In genomic region chr1:157137051-157137772, GRCh38 we compare ENCODE assay signal across 8 cellular contexts. TPM values are rescaled to one million over a fixed set of nuclear protein-coding genes. Genes with fewer than 3 reads are reported as not detected.
DNase-seq lines count a peak whose midpoint lies in the region; TF ChIP-seq lines count a peak whose summit lies in the region.

No MANE protein-coding gene starts in this region.

- peaks cover 47 to 61% (median 57%) of the 10 kb centered on the region in 10 experiments for H3K4me1 ChIP-seq in BLaER1 treated with 17β-estradiol and CSF1 and Interleukin-3, amounts not matched to agents 10 nM and 100 nM
- H3K4me1 ChIP-seq in hepatocyte (ENCODE audit: insufficient read depth) (peaks cover 29% of the 10 kb centered on the region), skeletal muscle satellite cell (ENCODE audit: control insufficient read depth, insufficient read depth, low read length) (peaks cover 24% of the 10 kb centered on the region)

- H3K36me3 Mint-ChIP-seq in activated T-helper 2 cell treated with anti-CD3 and anti-CD28 coated beads, Interferon-gamma antibody, Interleukin-2, Interleukin-4, amounts not matched to agents 10 μg/mL and 5 μg/mL and 100 μg/mL, durations not matched to agents 14 hours and 24 hours and 36 hours (ENCODE audit: low read depth) = peaks cover 56% of the 10 kb centered on the region

- peaks cover 39 to 43% (median 41%) of the 10 kb centered on the region in 11 experiments for H3K36me3 ChIP-seq in BLaER1 treated with 17β-estradiol and CSF1 and Interleukin-3, amounts not matched to agents 10 nM and 100 nM
- H3K36me3 ChIP-seq in hepatocyte (replicated peaks; ENCODE audit: insufficient read depth, low read depth) (no peaks in the 10 kb centered on the region), skeletal muscle satellite cell (ENCODE audit: insufficient read depth, low read length) (peaks cover 38% of the 10 kb centered on the region)

- peak overlapping the region; percentile 98 for H3K4me3 Mint-ChIP-seq in activated T-helper 2 cell treated with anti-CD3 and anti-CD28 coated beads, Interferon-gamma antibody, Interleukin-2, Interleukin-4, amounts not matched to agents 10 μg/mL and 5 μg/mL and 100 μg/mL, durations not matched to agents 14 hours and 24 hours and 36 hours (ENCODE audit: low read depth)

- in situ Hi-C loops in KBM-7 (cut with MboI; ENCODE audit: low pct_unique_long_range_greater_than_20kb, low sequenced_read_pairs) (no loop called here), GM13977 (cut with MboI; ENCODE audit: low pct_unique_long_range_greater_than_20kb, low sequenced_read_pairs, unreplicated experiment) (no loop called here)

- TF ChIP-seq CTCF in hepatocyte (IDR thresholded peaks at IDR 0.05; ENCODE audit: poor library complexity) = no peak
- no peak for TF ChIP-seq CTCF in GM13977 (IDR thresholded peaks at IDR 0.05; ENCODE audit: extremely low read depth, insufficient read depth, missing control alignments)

- peak overlapping the region; percentile 84 for H3K27ac Mint-ChIP-seq in activated T-helper 2 cell treated with anti-CD3 and anti-CD28 coated beads, Interferon-gamma antibody, Interleukin-2, Interleukin-4, amounts not matched to agents 10 μg/mL and 5 μg/mL and 100 μg/mL, durations not matched to agents 14 hours and 24 hours and 36 hours

- 2% methylated on average over 16 of the region's 16 CpGs for WGBS in hepatocyte (ENCODE audit: low lambda C conversion rate, missing lambda C conversion rate)

- peaks cover 41% of the 10 kb centered on the region for H3K79me2 ChIP-seq in hepatocyte

- peak overlapping the region; percentile 92 to 97 (median 95) for H3K27ac ChIP-seq in BLaER1 treated with 17β-estradiol and CSF1 and Interleukin-3, amounts not matched to agents 10 nM and 100 nM
- H3K27ac ChIP-seq in hepatocyte = peak overlapping the region; percentile 99

- no peaks in the 10 kb centered on the region for H3K9me2 ChIP-seq in hepatocyte (replicated peaks; ENCODE audit: insufficient read depth)

- peak overlapping the region; percentile 89 to 96 (median 92) for H3K9ac ChIP-seq in BLaER1 treated with 17β-estradiol and CSF1 and Interleukin-3, amounts not matched to agents 10 nM and 100 nM
- H3K9ac ChIP-seq in skeletal muscle satellite cell (ENCODE audit: low read depth, low read length) = peak overlapping the region; percentile 97

- H3K27me3 Mint-ChIP-seq in activated T-helper 2 cell treated with anti-CD3 and anti-CD28 coated beads, Interferon-gamma antibody, Interleukin-2, Interleukin-4, amounts not matched to agents 10 μg/mL and 5 μg/mL and 100 μg/mL, durations not matched to agents 14 hours and 24 hours and 36 hours (ENCODE audit: low read depth) = no peaks in the 10 kb centered on the region

- DNase-seq in KBM-7 (peak; percentile 75), hepatocyte (ENCODE audit: low spot score) (peak; percentile 43), KG1 (lab: John Stamatoyannopoulos, UW) (no peak), GM13977 (ENCODE audit: low spot score) (no peak), NCI-H345 treated with DMSO at 0.1 percent for 48 hours (lab: John Stamatoyannopoulos, UW; ENCODE audit: unreplicated experiment) (no peak)
- DNase-seq in activated T-helper 2 cell treated with anti-CD3 and anti-CD28 coated beads, Interferon-gamma antibody, Interleukin-2, Interleukin-4, amounts not matched to agents 10 μg/mL and 5 μg/mL and 100 μg/mL, durations not matched to agents 14 hours and 24 hours and 36 hours (ENCODE audit: low spot score) = no peak

- peak overlapping the region; percentile 58 for H2AFZ ChIP-seq in hepatocyte

- H4K20me1 ChIP-seq in BLaER1 treated with 17β-estradiol and CSF1 and Interleukin-3, amounts not matched to agents 10 nM and 100 nM = peaks cover 31 to 58% (median 55%) of the 10 kb centered on the region in 11 experiments
- H4K20me1 ChIP-seq in hepatocyte (ENCODE audit: insufficient read depth, poor library complexity, severe bottlenecking) = peaks cover 21% of the 10 kb centered on the region

- H3K27me3 ChIP-seq in BLaER1 treated with 17β-estradiol and CSF1 and Interleukin-3, amounts not matched to agents 10 nM and 100 nM = no peaks in the 10 kb centered on the region
- H3K27me3 ChIP-seq in hepatocyte (no peaks in the 10 kb centered on the region), skeletal muscle satellite cell (ENCODE audit: control insufficient read depth, insufficient read depth, low read length) (no peaks in the 10 kb centered on the region)

- peaks cover 75% of the 10 kb centered on the region for H3K4me1 Mint-ChIP-seq in activated T-helper 2 cell treated with anti-CD3 and anti-CD28 coated beads, Interferon-gamma antibody, Interleukin-2, Interleukin-4, amounts not matched to agents 10 μg/mL and 5 μg/mL and 100 μg/mL, durations not matched to agents 14 hours and 24 hours and 36 hours (ENCODE audit: low read depth)

- H3K4me3 ChIP-seq in BLaER1 treated with 17β-estradiol and CSF1 and Interleukin-3, amounts not matched to agents 10 nM and 100 nM = peak overlapping the region; percentile 80 to 98 (median 94)
- H3K4me3 ChIP-seq in hepatocyte = peak overlapping the region; percentile 90
- H3K4me3 ChIP-seq in skeletal muscle satellite cell (ENCODE audit: low read length) = peak overlapping the region; percentile 97

- H3K9me3 ChIP-seq in BLaER1 treated with 17β-estradiol and CSF1 and Interleukin-3, amounts not matched to agents 10 nM and 100 nM (replicated peaks in 1 of 11) = no peaks in the 10 kb centered on the region
- H3K9me3 ChIP-seq in hepatocyte (ENCODE audit: low read depth) = no peaks in the 10 kb centered on the region
- no peaks in the 10 kb centered on the region for H3K9me3 ChIP-seq in skeletal muscle satellite cell (replicated peaks; ENCODE audit: low read length)

- no peaks in the 10 kb centered on the region for H3K9me3 Mint-ChIP-seq in activated T-helper 2 cell treated with anti-CD3 and anti-CD28 coated beads, Interferon-gamma antibody, Interleukin-2, Interleukin-4, amounts not matched to agents 10 μg/mL and 5 μg/mL and 100 μg/mL, durations not matched to agents 14 hours and 24 hours and 36 hours

- intact Hi-C loops in activated T-helper 2 cell treated with anti-CD3 and anti-CD28 coated beads, Interferon-gamma antibody, Interleukin-2, Interleukin-4, amounts not matched to agents 10 μg/mL and 5 μg/mL and 100 μg/mL, durations not matched to agents 14 hours and 24 hours and 36 hours (cut with micrococcal nuclease) = loop anchor here (10.0 kb wide), 1 partner anchor 1868 kb away; the partner anchor contains the start of gene IFI16

- H3K4me2 ChIP-seq in BLaER1 treated with 17β-estradiol and CSF1 and Interleukin-3, amounts not matched to agents 10 nM and 100 nM = peak overlapping the region; percentile 89 to 98 (median 94)
- peak overlapping the region; percentile 85 for H3K4me2 ChIP-seq in hepatocyte
- peak overlapping the region; percentile 80 for H3K4me2 ChIP-seq in skeletal muscle satellite cell (ENCODE audit: low read length)

RNA-seq across cellular contexts. Expression of gene ETV3, which starts 1.0 kb away (rescaled TPM):
- total RNA-seq in activated T-helper 2 cell treated with anti-CD3 and anti-CD28 coated beads, Interferon-gamma antibody, Interleukin-2, Interleukin-4, amounts not matched to agents 10 μg/mL and 5 μg/mL and 100 μg/mL, durations not matched to agents 14 hours and 24 hours and 36 hours = 240 TPM in 2 replicates
- 17.6 and 18.3 TPM in 2 replicates for total RNA-seq in hepatocyte
- 8.0 and 8.4 TPM in 2 replicates for polyA plus RNA-seq in hepatocyte
- 7.4 and 11.2 TPM in 2 replicates for total RNA-seq in skeletal muscle satellite cell (2012; rRNA removed)

RNA-seq across cellular contexts. Expression of gene ETV3L, which starts 37.6 kb away (rescaled TPM):
- total RNA-seq in activated T-helper 2 cell treated with anti-CD3 and anti-CD28 coated beads, Interferon-gamma antibody, Interleukin-2, Interleukin-4, amounts not matched to agents 10 μg/mL and 5 μg/mL and 100 μg/mL, durations not matched to agents 14 hours and 24 hours and 36 hours = not detected in 2 replicates
- not detected in 2 replicates for total RNA-seq in hepatocyte
- polyA plus RNA-seq in hepatocyte = not detected in 2 replicates
- not detected in 2 replicates for total RNA-seq in skeletal muscle satellite cell (2012; rRNA removed)

Comparison
In these comparisons a context has a peak if more than half of its experiments do, and no peak if none do; other contexts are left out.
1. DNase-seq: peak in KBM-7 (single experiment) and hepatocyte (single experiment); none in activated T-helper 2 cell treated with anti-CD3 and anti-CD28 coated beads, Interferon-gamma antibody, Interleukin-2, Interleukin-4, amounts not matched to agents 10 μg/mL and 5 μg/mL and 100 μg/mL, durations not matched to agents 14 hours and 24 hours and 36 hours (single experiment), KG1 (single experiment), GM13977 (single experiment) and NCI-H345 treated with DMSO at 0.1 percent for 48 hours (single experiment).
2. RNA of gene ETV3, which starts 1.0 kb away (total RNA-seq): 240 TPM in activated T-helper 2 cell treated with anti-CD3 and anti-CD28 coated beads, Interferon-gamma antibody, Interleukin-2, Interleukin-4, amounts not matched to agents 10 μg/mL and 5 μg/mL and 100 μg/mL, durations not matched to agents 14 hours and 24 hours and 36 hours; 17.6 to 18.3 TPM in hepatocyte; every median in the first group is over 10 times any median in the second.
3. Peak in every context shown above with its lines, with median percentiles within 50 percentile points of each other: H3K4me2 ChIP-seq and H3K4me3 ChIP-seq.